Comparison of ENCODE assay signal across 2 cellular contexts in genomic region chr2:37412201-37412600, GRCh38.
A peak's percentile ranks its signal among the peaks of the same experiment; 100 is the strongest.
TF ChIP-seq lines count a peak whose summit lies in the region.

No MANE protein-coding gene starts in this region.

TF ChIP-seq in IMR-90, 13 proteins besides CTCF, POLR2A, EP300 and RAD21:
- TF ChIP-seq RFX5 (IDR thresholded peaks at IDR 0.05; ENCODE audit: low read depth, low read length) = no peak
- no peak for TF ChIP-seq RCOR1 (IDR thresholded peaks at IDR 0.05; ENCODE audit: insufficient replicate concordance, low read length)
- no peak for TF ChIP-seq SMC3 (IDR thresholded peaks at IDR 0.05; ENCODE audit: low read depth, low read length)
- no peak for TF ChIP-seq BHLHE40 (IDR thresholded peaks at IDR 0.05; ENCODE audit: low read depth, low read length)
- TF ChIP-seq, protein P1, sequence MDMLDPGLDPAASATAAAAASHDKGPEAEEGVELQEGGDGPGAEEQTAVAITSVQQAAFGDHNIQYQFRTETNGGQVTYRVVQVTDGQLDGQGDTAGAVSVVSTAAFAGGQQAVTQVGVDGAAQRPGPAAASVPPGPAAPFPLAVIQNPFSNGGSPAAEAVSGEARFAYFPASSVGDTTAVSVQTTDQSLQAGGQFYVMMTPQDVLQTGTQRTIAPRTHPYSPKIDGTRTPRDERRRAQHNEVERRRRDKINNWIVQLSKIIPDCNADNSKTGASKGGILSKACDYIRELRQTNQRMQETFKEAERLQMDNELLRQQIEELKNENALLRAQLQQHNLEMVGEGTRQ (IDR thresholded peaks at IDR 0.05; ENCODE audit: low read depth, low read length) = no peak

TF ChIP-seq in GM12878, 131 proteins besides CTCF, POLR2A, EP300 and RAD21:
- TF ChIP-seq EZH2 (IDR thresholded peaks at IDR 0.05; ENCODE audit: borderline replicate concordance, control insufficient read depth, low read depth, low read length) (no peak), RUNX3 (IDR thresholded peaks at IDR 0.05; ENCODE audit: low read length) (peak; percentile 49; the same call in 1 of the 2 replicates)
TF ChIP-seq in GM12878: peak in this region for 1.
